Comparison of ENCODE assay signal across 12 cellular contexts in the genomic region with DNA sequence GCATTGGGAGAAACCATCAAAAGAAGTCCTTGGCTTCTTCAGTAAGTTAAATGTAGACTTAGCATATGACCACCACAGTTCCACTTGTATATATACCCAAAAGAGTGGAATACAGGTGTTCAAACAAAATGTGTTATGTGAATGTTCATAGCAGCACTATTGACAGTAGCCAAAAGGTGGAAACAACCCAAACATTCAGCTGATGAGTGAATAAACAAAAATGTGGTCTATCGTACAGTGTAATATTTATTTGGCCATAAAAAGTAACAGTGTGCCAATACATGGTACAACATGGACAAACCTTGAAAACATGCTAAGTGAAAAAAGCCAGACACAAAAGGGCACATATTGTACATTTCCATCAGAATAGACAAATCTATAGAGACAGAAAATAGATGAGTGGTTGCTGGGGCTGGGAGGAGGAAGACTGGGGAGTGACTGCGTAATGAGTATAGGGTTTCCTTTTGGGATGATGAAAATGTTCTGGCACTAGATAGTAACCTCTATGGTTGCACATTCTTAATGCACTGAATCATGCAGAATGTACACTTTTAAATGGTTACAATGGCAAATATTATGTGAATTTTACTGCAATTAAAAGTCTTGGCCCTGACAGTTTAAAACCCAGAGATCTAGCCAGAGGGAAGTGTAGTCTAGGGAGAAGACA. TPM values are rescaled to one million over a fixed set of nuclear protein-coding genes. Genes with fewer than 3 reads are reported as not detected.
DNase-seq lines count a peak whose midpoint lies in the region; ATAC-seq and TF ChIP-seq lines count a peak whose summit lies in the region.
"Had no signal": no experiment of that assay in that cellular context is flagged by ENCODE, and none has a peak within 500 bp of the region (broad histone marks: within the 10 kb centered on the region; RNA-seq: fewer than 3 reads in every experiment).

No MANE protein-coding gene starts in this region.

- peak overlapping the region; percentile 42 for H3K27ac ChIP-seq in brain microvascular endothelial cell

- H3K4me3 Mint-ChIP-seq in natural killer cell: no peak overlapping the region
- H3K4me3 Mint-ChIP-seq: stimulated activated naive CD8-positive, alpha-beta T cell treated with anti-CD3 and anti-CD28 coated beads, Interleukin-15, amount 100 ng/mL, for 72 hours had no signal

- intact Hi-C loops in natural killer cell (cut with micrococcal nuclease): loop anchor here (10.0 kb wide), 1 partner anchor 106 kb away; the partner anchor contains the start of gene TRAFD1
- intact Hi-C loops in left colon (cut with DNase I, micrococcal nuclease): no loop called here

- ATAC-seq in natural killer cell (no peak), HG03039 (IDR thresholded peaks at IDR 0.05; ENCODE audit: unreplicated experiment) (no peak), left colon (no peak)
- ATAC-seq: right cardiac atrium; stimulated activated naive CD8-positive, alpha-beta T cell treated with anti-CD3 and anti-CD28 coated beads, Interleukin-15, amount 100 ng/mL, for 72 hours had no signal

- no peaks in the 10 kb centered on the region for H3K36me3 Mint-ChIP-seq in natural killer cell

- H3K27me3 ChIP-seq in brain microvascular endothelial cell (replicated peaks): no peaks in the 10 kb centered on the region

- peaks cover 28% of the 10 kb centered on the region for H3K36me3 ChIP-seq in brain microvascular endothelial cell (replicated peaks)

- H3K4me3 ChIP-seq in brain microvascular endothelial cell (ENCODE audit: low read depth, low read length): no peak overlapping the region

- peaks cover 43 to 56% of the 10 kb centered on the region in 2 donors for H3K4me1 Mint-ChIP-seq in natural killer cell

- H3K27me3 Mint-ChIP-seq in natural killer cell (ENCODE audit: low read depth in 2 of 2): no peaks in the 10 kb centered on the region
- H3K27me3 Mint-ChIP-seq: stimulated activated naive CD8-positive, alpha-beta T cell treated with anti-CD3 and anti-CD28 coated beads, Interleukin-15, amount 100 ng/mL, for 72 hours had no signal

- TF ChIP-seq CTCF in brain microvascular endothelial cell (IDR thresholded peaks at IDR 0.05; ENCODE audit: low read depth, low read length, missing control alignments): no peak
- no peak for TF ChIP-seq CTCF in natural killer cell (IDR thresholded peaks at IDR 0.05)

- peak overlapping the region; percentile 44 to 48 for H3K27ac Mint-ChIP-seq in natural killer cell

- in situ Hi-C loops in brain microvascular endothelial cell (cut with HindIII; ENCODE audit: low pct_ligation_motif_present, low sequenced_read_pairs): no loop called here

- H3K9me3 Mint-ChIP-seq in natural killer cell: no peaks in the 10 kb centered on the region

- DNase-seq in EH (ENCODE audit: low read depth) (peak; percentile 91), NCI-H774 (lab: John Stamatoyannopoulos, UW) (peak; percentile 52), brain microvascular endothelial cell (peak; percentile 72), natural killer cell (no peak), left colon (no peak), putamen (ENCODE audit: low spot score) (no peak)
- DNase-seq in activated CD4-positive, alpha-beta T cell treated with anti-CD3 and anti-CD28 coated beads, Interleukin-2, amount 50 U/mL, for 4 hours: no peak
- DNase-seq: central memory CD4-positive, alpha-beta T cell; NCI-H446; right cardiac atrium; stimulated activated naive CD8-positive, alpha-beta T cell treated with anti-CD3 and anti-CD28 coated beads, Interleukin-15, amount 100 ng/mL, for 72 hours had no signal

RNA-seq across cellular contexts. Expression of gene ERP29, which starts 5.5 kb away (rescaled TPM):
- total RNA-seq in natural killer cell (10 to 100 TPM; 51.6 to 74.9 (median 57.8) TPM), left colon (100 to 1,000 TPM; 113 to 117 TPM)

RNA-seq across cellular contexts. Expression of gene TMEM116, which starts 5.7 kb away (rescaled TPM):
- 10 to 100 TPM in 2 of 3 donors, 1 to 10 TPM in 1; 6.5 to 10.2 (median 10.1) TPM for total RNA-seq in natural killer cell
- total RNA-seq in left colon: 10 to 100 TPM in 1 of 2 donors, 1 to 10 TPM in 1; 9.3 to 11.9 TPM

Comparison
In these comparisons a context has a peak if more than half of its experiments do, and no peak if none do; other contexts are left out.
1. DNase-seq: peak in EH (single experiment), NCI-H774 (single experiment) and brain microvascular endothelial cell (single experiment); none in natural killer cell (single experiment), left colon (0 of 2), putamen (single experiment) and activated CD4-positive, alpha-beta T cell treated with anti-CD3 and anti-CD28 coated beads, Interleukin-2, amount 50 U/mL, for 4 hours (0 of 2).